ENCODE assay signal across 12 cellular contexts in genomic region chr4:176357359-176358082, GRCh38. TPM values are rescaled to one million over a fixed set of nuclear protein-coding genes. Genes with fewer than 3 reads are reported as not detected.
A peak's percentile ranks its signal among the peaks of the same experiment; 100 is the strongest.
DNase-seq lines count a peak whose midpoint lies in the region; ATAC-seq and TF ChIP-seq lines count a peak whose summit lies in the region.
"Had no signal": no experiment of that assay in that cellular context is flagged by ENCODE, and none has a peak within 500 bp of the region (broad histone marks: within the 10 kb centered on the region; RNA-seq: fewer than 3 reads in every experiment).

No MANE protein-coding gene starts in this region.

- H3K9me3 ChIP-seq in CD4-positive, alpha-beta memory T cell (ENCODE audit: control insufficient read depth in 1 of 2, low read length in 2 of 2) = no peaks in the 10 kb centered on the region

- H3K27me3 Mint-ChIP-seq in CD4-positive, alpha-beta memory T cell = no peaks in the 10 kb centered on the region

- peaks cover 2 to 4% of the 10 kb centered on the region in 2 donors for H3K36me3 Mint-ChIP-seq in CD4-positive, alpha-beta memory T cell

- no peaks in the 10 kb centered on the region for H3K27me3 ChIP-seq in CD4-positive, alpha-beta memory T cell (ENCODE audit: insufficient read depth, low read length)

- H3K4me3 Mint-ChIP-seq in CD4-positive, alpha-beta memory T cell = no peak overlapping the region

- H3K9me3 Mint-ChIP-seq in CD4-positive, alpha-beta memory T cell = peaks cover 0 to 2% (median 0%) of the 10 kb centered on the region in 8 donors

- intact Hi-C loops in CD4-positive, alpha-beta memory T cell (cut with micrococcal nuclease) = no loop called here

- POLR2A ChIA-PET in GM10248 (lab: Yijun Ruan, JAX) = no interaction called here
- POLR2A ChIA-PET in CD4-positive, alpha-beta memory T cell (lab: Charles Lee; ENCODE audit: partially characterized antibody) = no interaction called here

- CTCF ChIA-PET in GM10248 (lab: Yijun Ruan, JAX) = interaction anchor here (1.6 kb wide), 1 partner anchor 12 kb away, joined by 3 read pairs; no protein-coding TSS in a partner anchor
- CTCF ChIA-PET in CD4-positive, alpha-beta memory T cell (lab: Charles Lee; ENCODE audit: partially characterized antibody) = interaction anchor here (1.2 kb wide), 1 partner anchor 17 kb away, joined by 3 read pairs; no protein-coding TSS in a partner anchor

- H3K36me3 ChIP-seq in CD4-positive, alpha-beta memory T cell (ENCODE audit: insufficient read depth, low read length) = no peaks in the 10 kb centered on the region

- ATAC-seq in GM19372 (IDR thresholded peaks at IDR 0.05; ENCODE audit: low read depth, unreplicated experiment) (peak; percentile 96), HG02763 (IDR thresholded peaks at IDR 0.05; ENCODE audit: unreplicated experiment) (peak; percentile 99), HG03558 (IDR thresholded peaks at IDR 0.05; ENCODE audit: extremely low read depth, unreplicated experiment) (peak; percentile 100)

- peak; percentile 34 for DNase-seq in GM10248 (ENCODE audit: extremely low spot score)
- no peak for DNase-seq in SKM-1 treated with dmso at 0.1 percent for 144 hours (lab: John Stamatoyannopoulos, UW; ENCODE audit: unreplicated experiment)
- DNase-seq in CD4-positive, alpha-beta memory T cell = no peak
- DNase-seq in HUDEP-2 (lab: John Stamatoyannopoulos, UW; ENCODE audit: unreplicated experiment in 76 of 76) = no peak
- DNase-seq in cerebellar cortex (ENCODE audit: low spot score) = no peak
- DNase-seq: activated CD4-positive, alpha-beta T cell treated with anti-CD3 and anti-CD28 coated beads for 1 hour; effector CD8-positive, alpha-beta T cell; nucleus accumbens; PC-9 had no signal

- no peak overlapping the region for H3K4me3 ChIP-seq in CD4-positive, alpha-beta memory T cell (ENCODE audit: low read length in 2 of 2)
- H3K4me3 ChIP-seq: PC-9 had no signal

- H3K27ac Mint-ChIP-seq in CD4-positive, alpha-beta memory T cell = no peak overlapping the region

- no peak for TF ChIP-seq CTCF in GM10248 (IDR thresholded peaks at IDR 0.05; ENCODE audit: control extremely low read depth, extremely low read depth, low read depth, missing control alignments)

- H3K4me1 Mint-ChIP-seq in CD4-positive, alpha-beta memory T cell = no peaks in the 10 kb centered on the region

- no peaks in the 10 kb centered on the region for H3K4me1 ChIP-seq in CD4-positive, alpha-beta memory T cell (ENCODE audit: insufficient read depth, low read length)

- H3K27ac ChIP-seq in CD4-positive, alpha-beta memory T cell (ENCODE audit: low read depth, low read length) = no peak overlapping the region
- H3K27ac ChIP-seq: PC-9 had no signal

RNA-seq across cellular contexts. Expression of gene SPCS3, which starts 37.8 kb away (rescaled TPM):
- total RNA-seq in CD4-positive, alpha-beta memory T cell = 100 to 1,000 TPM; 193 to 207 TPM
- polyA plus RNA-seq in CD4-positive, alpha-beta memory T cell = 10 to 100 TPM; 62.4 to 74.7 TPM
